8 cellular contexts compared by ENCODE assay signal in the genomic region with DNA sequence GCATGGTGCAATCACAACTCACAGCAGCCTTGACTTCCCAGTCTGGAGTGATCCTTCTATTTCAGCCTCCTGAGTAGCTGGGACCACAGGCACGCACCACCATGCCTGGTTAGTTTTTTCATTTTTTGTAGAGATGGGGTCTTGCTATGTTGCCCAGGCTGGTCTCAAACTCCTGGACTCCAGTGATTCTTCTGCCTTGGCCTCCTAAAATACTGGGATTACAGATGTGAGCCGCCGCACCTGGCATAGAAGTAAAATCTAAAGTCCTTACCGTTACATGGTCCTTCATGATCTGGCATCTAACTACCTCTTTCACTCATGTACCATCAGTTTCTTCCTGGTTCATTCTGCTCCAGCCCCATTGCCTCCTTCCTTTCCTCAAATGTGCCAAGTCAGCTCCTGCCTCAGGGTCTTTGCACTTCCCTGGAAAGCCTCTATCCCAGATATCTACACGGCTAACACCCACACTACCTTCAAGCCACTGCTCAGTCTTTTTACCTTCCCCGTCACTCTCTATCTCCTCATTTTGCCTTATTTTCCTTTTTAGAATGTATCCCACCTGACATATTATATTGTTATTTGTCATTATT.
"Had no signal": no experiment of that assay in that cellular context is flagged by ENCODE, and none has a peak within 500 bp of the region (broad histone marks: within the 10 kb centered on the region; RNA-seq: fewer than 3 reads in every experiment).

No MANE protein-coding gene starts in this region.

- H3K4me3 ChIP-seq: GM23248, HAP-1 had no signal

- H3K36me3 Mint-ChIP-seq: IgD-negative memory B cell had no signal

- H3K9me3 Mint-ChIP-seq: IgD-negative memory B cell had no signal

- DNase-seq: GM23248, GOT3, H7, KG1 had no signal

- H3K27ac ChIP-seq: GM23248, HL-60 had no signal

- H3K9me3 ChIP-seq: HAP-1 had no signal

- H3K27ac Mint-ChIP-seq: IgD-negative memory B cell had no signal

- H3K36me3 ChIP-seq: HAP-1 had no signal

- ATAC-seq: HCT116 had no signal
